Comparison of ENCODE assay signal across 19 cellular contexts in the genomic region with DNA sequence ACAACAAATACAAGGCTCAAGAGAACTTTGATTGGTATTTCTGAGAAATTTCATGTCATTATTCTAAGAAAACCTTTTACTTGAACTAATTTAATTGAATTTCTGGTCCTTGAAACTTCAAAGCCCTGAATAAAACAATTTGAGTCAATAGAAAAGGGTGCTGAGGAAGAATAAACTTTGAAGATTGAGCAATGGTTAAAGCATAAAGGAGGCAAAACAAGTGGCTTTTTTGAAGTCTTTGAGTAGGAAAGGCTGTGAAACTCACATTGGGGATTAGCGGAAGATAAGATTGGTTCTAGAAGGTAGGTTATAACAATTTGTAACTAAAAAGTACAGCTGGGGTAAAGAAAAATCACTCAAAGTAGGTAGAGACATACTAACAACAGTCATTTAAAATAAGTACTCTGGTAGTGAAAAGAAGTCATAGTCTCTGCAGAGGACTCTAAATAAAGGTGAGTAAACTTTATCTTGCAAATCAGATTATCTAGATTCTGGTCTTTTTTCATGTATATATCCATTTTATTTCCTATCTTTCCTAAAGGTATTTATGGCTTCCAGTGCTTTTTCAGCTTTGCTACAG. TPM values are rescaled to one million over a fixed set of nuclear protein-coding genes. Genes with fewer than 3 reads are reported as not detected.
DNase-seq lines count a peak whose midpoint lies in the region; ATAC-seq and TF ChIP-seq lines count a peak whose summit lies in the region.
"Had no signal": no experiment of that assay in that cellular context is flagged by ENCODE, and none has a peak within 500 bp of the region (broad histone marks: within the 10 kb centered on the region; RNA-seq: fewer than 3 reads in every experiment).

No MANE protein-coding gene starts in this region.

- H3K9ac ChIP-seq in HCT116 (ENCODE audit: low read length), result no peak overlapping the region

- no peak for TF ChIP-seq CTCF in HCT116 (IDR thresholded peaks at IDR 0.05 in 2 of 3, conservative IDR thresholded peaks at IDR 0.05 in 1 of 3; ENCODE audit: borderline replicate concordance in 1 of 3, insufficient read depth in 1 of 3, low read depth in 2 of 3, low read length in 2 of 3)
- no peak for TF ChIP-seq CTCF in activated CD8-positive, alpha-beta T cell treated with anti-CD3 and anti-CD28 coated beads for 36 hours (IDR thresholded peaks at IDR 0.05)
- TF ChIP-seq CTCF in vagina (IDR thresholded peaks at IDR 0.05), result no peak

- H4K20me1 ChIP-seq in HCT116 (ENCODE audit: insufficient read depth), result no peaks in the 10 kb centered on the region

- TF ChIP-seq RAD21 in HCT116 (IDR thresholded peaks at IDR 0.05; ENCODE audit: low read depth), result no peak

- H3K27ac ChIP-seq in HCT116 (ENCODE audit: low read depth, low read length), result no peak overlapping the region
- H3K27ac ChIP-seq in vagina, result no peak overlapping the region
- no peak overlapping the region for H3K27ac ChIP-seq in substantia nigra (ENCODE audit: low read depth, low read length, poor library complexity, severe bottlenecking)
- H3K27ac ChIP-seq: esophagus muscularis mucosa had no signal

- TF ChIP-seq POLR2A in HCT116 (IDR thresholded peaks at IDR 0.05; ENCODE audit: borderline replicate concordance, extremely low read depth, insufficient read depth, insufficient read length) (no peak), vagina (IDR thresholded peaks at IDR 0.05) (no peak)

- DNase-seq in activated T-cell treated with anti-CD3 and anti-CD28 coated beads, Interleukin-2, amount 50 U/mL, for 72 hours, result no peak
- no peak for DNase-seq in activated T-cell treated with anti-CD3 and anti-CD28 coated beads for 4 hours
- no peak for DNase-seq in HCT116 (ENCODE audit: low read depth, low spot score)
- no peak for DNase-seq in activated CD8-positive, alpha-beta T cell treated with anti-CD3 and anti-CD28 coated beads for 36 hours
- DNase-seq in naive thymus-derived CD8-positive, alpha-beta T cell, result peak in 3 of 10 donors; percentile 15 to 46 (median 39)
- DNase-seq in H4 (ENCODE audit: low spot score), result no peak
- no peak for DNase-seq in vagina (ENCODE audit: extremely low spot score in 2 of 2)
- DNase-seq in substantia nigra (lab: John Stamatoyannopoulos, UW), result no peak
- DNase-seq: amygdala; central memory CD4-positive, alpha-beta T cell; effector CD4-positive, alpha-beta T cell; GOT3; NCI-H187; NCI-H510A; occipital lobe; stimulated activated naive B cell treated with anti-CD40 and anti-IgM and Interleukin-4, amounts not matched to agents 10 μg/mL and 1 μg/mL and 100 μg/mL, for 72 hours had no signal

- RAD21 ChIA-PET in HCT116 (lab: Charles Lee; ENCODE audit: low non-redundant PET in 1 of 2, low total read pairs in 2 of 2, uncharacterized antibody in 2 of 2, unreplicated experiment in 2 of 2), result no interaction called here

- H3K9me3 ChIP-seq in HCT116 (ENCODE audit: control insufficient read depth in 1 of 2, insufficient read depth in 1 of 2, low read depth in 1 of 2, low read length in 2 of 2), result no peaks in the 10 kb centered on the region
- no peaks in the 10 kb centered on the region for H3K9me3 ChIP-seq in vagina
- H3K9me3 ChIP-seq: esophagus muscularis mucosa had no signal

- H3K27ac Mint-ChIP-seq in activated T-cell treated with anti-CD3 and anti-CD28 coated beads, Interleukin-2, amount 50 U/mL, for 72 hours, result peak overlapping the region; percentile 1
- peak overlapping the region; percentile 96 for H3K27ac Mint-ChIP-seq in activated CD8-positive, alpha-beta T cell treated with anti-CD3 and anti-CD28 coated beads for 36 hours
- peak overlapping the region; percentile 8 to 85 (median 72) for H3K27ac Mint-ChIP-seq in naive thymus-derived CD8-positive, alpha-beta T cell
- H3K27ac Mint-ChIP-seq: stimulated activated naive B cell treated with anti-CD40 and anti-IgM and Interleukin-4, amounts not matched to agents 10 μg/mL and 1 μg/mL and 100 μg/mL, for 72 hours; type B pancreatic cell had no signal

- ATAC-seq in activated T-cell treated with anti-CD3 and anti-CD28 coated beads, Interleukin-2, amount 50 U/mL, for 72 hours (replicated peaks in 1 of 2), result peak in 1 of 2 donors; percentile 53
- no peak for ATAC-seq in HCT116
- peak; percentile 64 for ATAC-seq in activated CD8-positive, alpha-beta T cell treated with anti-CD3 and anti-CD28 coated beads for 36 hours
- ATAC-seq in naive thymus-derived CD8-positive, alpha-beta T cell, result peak; percentile 67 to 72
- ATAC-seq: Right ventricle myocardium inferior had no signal

- H3K27me3 ChIP-seq in HCT116 (ENCODE audit: insufficient read depth, low read length), result no peaks in the 10 kb centered on the region
- no peaks in the 10 kb centered on the region for H3K27me3 ChIP-seq in vagina
- H3K27me3 ChIP-seq: esophagus muscularis mucosa had no signal

- no peaks in the 10 kb centered on the region for H3K27me3 Mint-ChIP-seq in activated T-cell treated with anti-CD3 and anti-CD28 coated beads, Interleukin-2, amount 50 U/mL, for 72 hours (ENCODE audit: low read depth)
- no peaks in the 10 kb centered on the region for H3K27me3 Mint-ChIP-seq in activated CD8-positive, alpha-beta T cell treated with anti-CD3 and anti-CD28 coated beads for 36 hours
- no peaks in the 10 kb centered on the region for H3K27me3 Mint-ChIP-seq in naive thymus-derived CD8-positive, alpha-beta T cell
- H3K27me3 Mint-ChIP-seq: stimulated activated naive B cell treated with anti-CD40 and anti-IgM and Interleukin-4, amounts not matched to agents 10 μg/mL and 1 μg/mL and 100 μg/mL, for 72 hours; type B pancreatic cell had no signal

- no peaks in the 10 kb centered on the region for H3K9me2 ChIP-seq in HCT116 (ENCODE audit: insufficient read depth)

- CTCF ChIA-PET in HCT116 (lab: Charles Lee), result no interaction called here
- CTCF ChIA-PET in activated CD8-positive, alpha-beta T cell treated with anti-CD3 and anti-CD28 coated beads for 36 hours (lab: Charles Lee), result no interaction called here

- POLR2A ChIA-PET in HCT116 (lab: Charles Lee), result no interaction called here
- POLR2A ChIA-PET in activated CD8-positive, alpha-beta T cell treated with anti-CD3 and anti-CD28 coated beads for 36 hours (lab: Charles Lee), result no interaction called here
- POLR2A ChIA-PET in naive thymus-derived CD8-positive, alpha-beta T cell (lab: Charles Lee), result no interaction called here

- peak overlapping the region; percentile 16 for H2AFZ ChIP-seq in HCT116 (ENCODE audit: low read depth, low read length, poor library complexity, severe bottlenecking)

- H3K4me3 ChIP-seq in HCT116 (replicated peaks in 1 of 2; ENCODE audit: low read depth in 1 of 2, low read length in 2 of 2) (no peak overlapping the region), vagina (no peak overlapping the region)
- H3K4me3 ChIP-seq: esophagus muscularis mucosa had no signal

- H3K4me1 ChIP-seq in HCT116 (ENCODE audit: control insufficient read depth in 1 of 2, insufficient read depth in 2 of 2, low read length in 2 of 2), result no peaks in the 10 kb centered on the region; a peak in 1 of 4 replicates
- H3K4me1 ChIP-seq in vagina, result no peaks in the 10 kb centered on the region
- H3K4me1 ChIP-seq: esophagus muscularis mucosa had no signal

- H3K4me2 ChIP-seq in HCT116 (ENCODE audit: low read length), result no peak overlapping the region

- peak overlapping the region; percentile 15 to 25 for H3K4me3 Mint-ChIP-seq in activated T-cell treated with anti-CD3 and anti-CD28 coated beads, Interleukin-2, amount 50 U/mL, for 72 hours
- peak overlapping the region; percentile 48 for H3K4me3 Mint-ChIP-seq in activated CD8-positive, alpha-beta T cell treated with anti-CD3 and anti-CD28 coated beads for 36 hours
- peak overlapping the region in 9 of 10 donors; percentile 14 to 66 (median 44) for H3K4me3 Mint-ChIP-seq in naive thymus-derived CD8-positive, alpha-beta T cell
- H3K4me3 Mint-ChIP-seq: stimulated activated naive B cell treated with anti-CD40 and anti-IgM and Interleukin-4, amounts not matched to agents 10 μg/mL and 1 μg/mL and 100 μg/mL, for 72 hours; type B pancreatic cell had no signal

- H3K36me3 ChIP-seq in HCT116 (ENCODE audit: control insufficient read depth in 1 of 2, insufficient read depth in 2 of 2, low read length in 2 of 2), result no peaks in the 10 kb centered on the region
- H3K36me3 ChIP-seq in vagina, result no peaks in the 10 kb centered on the region
- H3K36me3 ChIP-seq: esophagus muscularis mucosa had no signal

- H3K9me3 Mint-ChIP-seq in activated T-cell treated with anti-CD3 and anti-CD28 coated beads, Interleukin-2, amount 50 U/mL, for 72 hours, result no peaks in the 10 kb centered on the region
- no peaks in the 10 kb centered on the region for H3K9me3 Mint-ChIP-seq in activated CD8-positive, alpha-beta T cell treated with anti-CD3 and anti-CD28 coated beads for 36 hours
- H3K9me3 Mint-ChIP-seq in naive thymus-derived CD8-positive, alpha-beta T cell, result no peaks in the 10 kb centered on the region
- H3K9me3 Mint-ChIP-seq: stimulated activated naive B cell treated with anti-CD40 and anti-IgM and Interleukin-4, amounts not matched to agents 10 μg/mL and 1 μg/mL and 100 μg/mL, for 72 hours; type B pancreatic cell had no signal

- H3K36me3 Mint-ChIP-seq in activated T-cell treated with anti-CD3 and anti-CD28 coated beads, Interleukin-2, amount 50 U/mL, for 72 hours (ENCODE audit: insufficient read depth in 2 of 2), result no peaks in the 10 kb centered on the region
- H3K36me3 Mint-ChIP-seq in activated CD8-positive, alpha-beta T cell treated with anti-CD3 and anti-CD28 coated beads for 36 hours (ENCODE audit: low read depth), result no peaks in the 10 kb centered on the region
- no peaks in the 10 kb centered on the region for H3K36me3 Mint-ChIP-seq in naive thymus-derived CD8-positive, alpha-beta T cell
- H3K36me3 Mint-ChIP-seq: stimulated activated naive B cell treated with anti-CD40 and anti-IgM and Interleukin-4, amounts not matched to agents 10 μg/mL and 1 μg/mL and 100 μg/mL, for 72 hours; type B pancreatic cell had no signal

- intact Hi-C loops in HCT116 (cut with micrococcal nuclease) (no loop called here), vagina (cut with DNase I) (no loop called here)
- intact Hi-C loops in activated CD8-positive, alpha-beta T cell treated with anti-CD3 and anti-CD28 coated beads for 36 hours (cut with micrococcal nuclease), result loop anchor here (5.0 kb wide), 1 partner anchor 51 kb away; no protein-coding TSS in a partner anchor

- peaks cover 48% of the 10 kb centered on the region for H3K4me1 Mint-ChIP-seq in activated T-cell treated with anti-CD3 and anti-CD28 coated beads, Interleukin-2, amount 50 U/mL, for 72 hours (ENCODE audit: low read depth)
- peaks cover 38% of the 10 kb centered on the region for H3K4me1 Mint-ChIP-seq in activated CD8-positive, alpha-beta T cell treated with anti-CD3 and anti-CD28 coated beads for 36 hours (ENCODE audit: low read depth)
- H3K4me1 Mint-ChIP-seq in naive thymus-derived CD8-positive, alpha-beta T cell, result peaks cover 18 to 36% (median 32%) of the 10 kb centered on the region in 4 donors

- no peaks in the 10 kb centered on the region for H3K79me2 ChIP-seq in HCT116 (ENCODE audit: insufficient read depth, low read length)

- BruUV-seq in HCT116 (replicated peaks; lab: Mats Ljungman, UMichigan), result no TSS peak

RNA-seq across cellular contexts. Expression of a gene that starts 6.4 kb away (rescaled TPM):
- 10 to 100 TPM; 12.2 to 23.3 TPM for total RNA-seq in activated T-cell treated with anti-CD3 and anti-CD28 coated beads, Interleukin-2, amount 50 U/mL, for 72 hours
- total RNA-seq in HCT116 (2021; ENCODE audit: unreplicated experiment) (10.5 TPM), vagina (283 TPM)
- 8.6 and 10.8 TPM in 2 replicates for polyA plus RNA-seq in HCT116 (2012)
- 10 to 100 TPM; 15.9 to 17.6 TPM for total RNA-seq in activated CD8-positive, alpha-beta T cell treated with anti-CD3 and anti-CD28 coated beads for 36 hours
- 1 to 10 TPM; 7.0 to 7.9 TPM for total RNA-seq in naive thymus-derived CD8-positive, alpha-beta T cell
- polyA plus RNA-seq in naive thymus-derived CD8-positive, alpha-beta T cell, result 10 to 100 TPM; 11.7 to 23.3 (median 15.7) TPM
- total RNA-seq in H4 (2014; rRNA removed; shearing (Covaris generic)), result 77.8 and 89.4 TPM in 2 replicates

Comparison
In these comparisons a context has a peak if more than half of its experiments do, and no peak if none do; other contexts are left out.
1. H3K27ac Mint-ChIP-seq: peak in every context shown above with its lines; median percentile 96 in activated CD8-positive, alpha-beta T cell treated with anti-CD3 and anti-CD28 coated beads for 36 hours; 72 in naive thymus-derived CD8-positive, alpha-beta T cell; 1 in activated T-cell treated with anti-CD3 and anti-CD28 coated beads, Interleukin-2, amount 50 U/mL, for 72 hours.